8 cellular contexts compared by ENCODE assay signal in genomic region chr6:20846602-20847028, GRCh38.
DNase-seq lines count a peak whose midpoint lies in the region; ATAC-seq and TF ChIP-seq lines count a peak whose summit lies in the region.

No MANE protein-coding gene starts in this region.

- H3K27me3 ChIP-seq in HAP-1 (ENCODE audit: low read depth): no peaks in the 10 kb centered on the region

- DNase-seq in GDM1 (lab: John Stamatoyannopoulos, UW) (peak; percentile 8), M059J (ENCODE audit: low read depth) (peak; percentile 48), choroid plexus epithelial cell (ENCODE audit: low read depth) (peak; percentile 31), LoVo (ENCODE audit: low spot score) (no peak), ureter (ENCODE audit: low spot score) (no peak), HAP-1 (ENCODE audit: low spot score in 2 of 2) (no peak)
- DNase-seq in stimulated activated CD8-positive, alpha-beta memory T cell treated with anti-CD3 and anti-CD28 coated beads, Interleukin-4, amount 100 ng/mL, for 48 hours: no peak

- no peaks in the 10 kb centered on the region for H3K36me3 ChIP-seq in HAP-1 (replicated peaks)

- TF ChIP-seq CTCF in choroid plexus epithelial cell (conservative IDR thresholded peaks at IDR 0.05; ENCODE audit: low read depth, low read length): no peak

- 0 out of 2 replicates have a peak, but pooled peaks cover 4% of the 10 kb centered on the region for H3K4me1 ChIP-seq in HAP-1

- in situ Hi-C loops in HAP-1 (cut with MboI; ENCODE audit: low sequenced_read_pairs): no loop called here

- H3K9me3 ChIP-seq in HAP-1: no peaks in the 10 kb centered on the region

- H3K4me3 ChIP-seq in choroid plexus epithelial cell (ENCODE audit: low read depth, low read length) (no peak overlapping the region), HAP-1 (no peak overlapping the region)

- ATAC-seq in GM21619 (IDR thresholded peaks at IDR 0.05; ENCODE audit: unreplicated experiment): peak; percentile 69

Comparison
In these comparisons a context has a peak if more than half of its experiments do, and no peak if none do; other contexts are left out.
1. DNase-seq: peak in GDM1 (single experiment), M059J (single experiment) and choroid plexus epithelial cell (single experiment); none in LoVo (single experiment), stimulated activated CD8-positive, alpha-beta memory T cell treated with anti-CD3 and anti-CD28 coated beads, Interleukin-4, amount 100 ng/mL, for 48 hours (single experiment), ureter (single experiment) and HAP-1 (0 of 2).